ENCODE assay signal across 21 cellular contexts in the genomic region with DNA sequence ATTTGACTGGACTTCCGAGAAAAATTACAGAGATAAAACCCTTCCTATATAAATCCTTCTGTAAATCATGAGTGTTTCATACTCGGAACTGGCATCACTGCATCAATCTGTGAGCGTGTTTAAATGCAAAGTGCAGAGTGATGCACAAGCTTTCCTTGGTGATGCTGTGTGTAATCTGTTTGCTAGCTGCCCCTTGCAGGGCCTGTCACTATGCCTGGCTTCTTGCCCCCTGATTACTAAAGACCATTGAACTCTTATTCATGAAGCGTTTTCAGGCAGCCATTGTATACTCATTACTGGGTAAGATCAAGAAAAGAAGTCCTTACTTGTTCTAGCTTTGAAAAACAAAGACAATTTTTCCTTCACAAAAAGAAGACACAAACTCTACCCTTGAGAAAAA.
"Had no signal": no experiment of that assay in that cellular context is flagged by ENCODE, and none has a peak within 500 bp of the region (broad histone marks: within the 10 kb centered on the region; RNA-seq: fewer than 3 reads in every experiment).

No MANE protein-coding gene starts in this region.

- H3K9me3 ChIP-seq: esophagus squamous epithelium, heart right ventricle, left ventricle myocardium inferior, lower lobe of right lung, psoas muscle, spleen, thoracic aorta had no signal

- H3K4me1 ChIP-seq: esophagus squamous epithelium, heart right ventricle, left ventricle myocardium inferior, lower lobe of right lung, parathyroid adenoma, psoas muscle, spleen had no signal

- H3K27ac Mint-ChIP-seq: dendritic cell treated with granulocyte-macrophage colony-stimulating factor and Interleukin-4, amounts not matched to agents 40 ng/mL and 50 ng/mL, for 4 days; naive B cell; nephron; stimulated activated memory B cell treated with anti-CD40 and anti-IgM and Interleukin-4, amounts not matched to agents 10 μg/mL and 1 μg/mL and 100 μg/mL, for 72 hours; stimulated activated naive CD8-positive, alpha-beta T cell treated with anti-CD3 and anti-CD28 coated beads, Interleukin-15, Interleukin-2, amounts not matched to agents 100 ng/mL and 50 ng/mL, for 24 hours had no signal

- DNase-seq: cerebellar nuclear complex; esophagus squamous epithelium; foreskin fibroblast; heart right ventricle; islet precursor cell; left ventricle myocardium inferior; lower lobe of right lung; mesenchymal stem cell; naive B cell; psoas muscle; spleen; stimulated activated CD4-positive, alpha-beta T cell treated with anti-CD3 and anti-CD28 coated beads, Interleukin-15, amount 100 ng/mL, for 24 hours; stimulated activated CD4-positive, alpha-beta T cell treated with anti-CD3 and anti-CD28 coated beads, Interleukin-1b, Interleukin-23, amount 100 ng/mL, for 48 hours; stimulated activated CD4-positive, alpha-beta T cell treated with anti-CD3 and anti-CD28 coated beads, Interleukin-4, amount 100 ng/mL, for 24 hours; trophoblast cell had no signal

- H3K9me3 Mint-ChIP-seq: dendritic cell treated with granulocyte-macrophage colony-stimulating factor and Interleukin-4, amounts not matched to agents 40 ng/mL and 50 ng/mL, for 4 days; nephron; stimulated activated memory B cell treated with anti-CD40 and anti-IgM and Interleukin-4, amounts not matched to agents 10 μg/mL and 1 μg/mL and 100 μg/mL, for 72 hours; stimulated activated naive CD8-positive, alpha-beta T cell treated with anti-CD3 and anti-CD28 coated beads, Interleukin-15, Interleukin-2, amounts not matched to agents 100 ng/mL and 50 ng/mL, for 24 hours had no signal

- H3K4me1 Mint-ChIP-seq: naive B cell; nephron; stimulated activated memory B cell treated with anti-CD40 and anti-IgM and Interleukin-4, amounts not matched to agents 10 μg/mL and 1 μg/mL and 100 μg/mL, for 72 hours had no signal

- H3K27me3 Mint-ChIP-seq: dendritic cell treated with granulocyte-macrophage colony-stimulating factor and Interleukin-4, amounts not matched to agents 40 ng/mL and 50 ng/mL, for 4 days had no signal

- H3K36me3 Mint-ChIP-seq: naive B cell; stimulated activated memory B cell treated with anti-CD40 and anti-IgM and Interleukin-4, amounts not matched to agents 10 μg/mL and 1 μg/mL and 100 μg/mL, for 72 hours had no signal

- H3K4me3 Mint-ChIP-seq: dendritic cell treated with granulocyte-macrophage colony-stimulating factor and Interleukin-4, amounts not matched to agents 40 ng/mL and 50 ng/mL, for 4 days; naive B cell; nephron; stimulated activated memory B cell treated with anti-CD40 and anti-IgM and Interleukin-4, amounts not matched to agents 10 μg/mL and 1 μg/mL and 100 μg/mL, for 72 hours; stimulated activated naive CD8-positive, alpha-beta T cell treated with anti-CD3 and anti-CD28 coated beads, Interleukin-15, Interleukin-2, amounts not matched to agents 100 ng/mL and 50 ng/mL, for 24 hours had no signal

- H3K36me3 ChIP-seq: esophagus squamous epithelium, heart right ventricle, left ventricle myocardium inferior, lower lobe of right lung, spleen, thoracic aorta had no signal

- H3K4me3 ChIP-seq: esophagus squamous epithelium, heart right ventricle, left ventricle myocardium inferior, lower lobe of right lung, psoas muscle, spleen, thoracic aorta had no signal

- H3K27ac ChIP-seq: esophagus squamous epithelium, heart right ventricle, left ventricle myocardium inferior, lower lobe of right lung, parathyroid adenoma, psoas muscle, spleen, thoracic aorta had no signal

- H3K27me3 ChIP-seq: esophagus squamous epithelium, spleen had no signal
